9 cellular contexts compared by ENCODE assay signal in genomic region chr3:122100591-122101491, GRCh38. TPM values are rescaled to one million over a fixed set of nuclear protein-coding genes. Genes with fewer than 3 reads are reported as not detected.
DNase-seq lines count a peak whose midpoint lies in the region; ATAC-seq and TF ChIP-seq lines count a peak whose summit lies in the region.
"Had no signal": no experiment of that assay in that cellular context is flagged by ENCODE, and none has a peak within 500 bp of the region (broad histone marks: within the 10 kb centered on the region; RNA-seq: fewer than 3 reads in every experiment).

No MANE protein-coding gene starts in this region.

- no peaks in the 10 kb centered on the region for H4K20me1 ChIP-seq in PC-9 (ENCODE audit: insufficient read depth)

- H3K27ac Mint-ChIP-seq in IgD-negative memory B cell, result peak overlapping the region in 1 of 3 donors; percentile 41

- no peak overlapping the region for H2AFZ ChIP-seq in PC-9

- H3K27me3 Mint-ChIP-seq in IgD-negative memory B cell, result no peaks in the 10 kb centered on the region

- peaks cover 14 to 30% (median 21%) of the 10 kb centered on the region in 3 donors for H3K4me1 Mint-ChIP-seq in IgD-negative memory B cell

- no peak for TF ChIP-seq CTCF in epithelial cell of esophagus (IDR thresholded peaks at IDR 0.05; ENCODE audit: insufficient read depth, low read depth, low read length, missing control alignments)
- TF ChIP-seq CTCF in PC-9 (conservative IDR thresholded peaks at IDR 0.05), result no peak

- H3K36me3 ChIP-seq in PC-9 (ENCODE audit: low read depth), result no peaks in the 10 kb centered on the region

- no peaks in the 10 kb centered on the region for H3K9me3 ChIP-seq in PC-9 (ENCODE audit: insufficient read depth, low read depth)

- no peaks in the 10 kb centered on the region for H3K9me2 ChIP-seq in PC-9 (ENCODE audit: insufficient read depth)

- H3F3A ChIP-seq in PC-9 (ENCODE audit: insufficient read depth, low read depth), result no peaks in the 10 kb centered on the region

- no peaks in the 10 kb centered on the region for H3K79me2 ChIP-seq in PC-9 (ENCODE audit: low read depth)

- H3K4me3 ChIP-seq in epithelial cell of esophagus (ENCODE audit: low read length) (no peak overlapping the region), PC-9 (no peak overlapping the region)

- DNase-seq in EL, result peak; percentile 8
- DNase-seq in epithelial cell of esophagus (ENCODE audit: low read depth), result peak; percentile 58
- no peak for DNase-seq in NK-92 treated with Interleukin-12 subunit alpha and Interleukin-12 subunit beta, amount 100 ng/mL, for 24 hours (lab: John Stamatoyannopoulos, UW)
- no peak for DNase-seq in hypothalamus (lab: John Stamatoyannopoulos, UW)
- DNase-seq in PC-9, result no peak
- no peak for DNase-seq in NCI-H2107 (lab: John Stamatoyannopoulos, UW)

- no peaks in the 10 kb centered on the region for H3K9me3 Mint-ChIP-seq in IgD-negative memory B cell

- H3K4me3 Mint-ChIP-seq in IgD-negative memory B cell, result peak overlapping the region in 3 of 4 donors; percentile 56 to 88 (median 60)

- intact Hi-C loops in PC-9 (cut with micrococcal nuclease; ENCODE audit: unreplicated experiment), result loop anchor here (1.0 kb wide), 2 partner anchors 157 to 255 kb away; no protein-coding TSS in a partner anchor

- H3K4me2 ChIP-seq in PC-9, result no peak overlapping the region

- POLR2A ChIA-PET in PC-9 (lab: Charles Lee; ENCODE audit: unreplicated experiment), result no interaction called here

- H3K27me3 ChIP-seq in PC-9 (ENCODE audit: insufficient read depth, low read depth), result no peaks in the 10 kb centered on the region

- ATAC-seq in GM19467 (IDR thresholded peaks at IDR 0.05; ENCODE audit: unreplicated experiment), result peak; percentile 24

- CTCF ChIA-PET in PC-9 (lab: Charles Lee), result interaction anchor here (0.7 kb wide), 2 partner anchors 158 to 283 kb away, joined by 3 to 8 read pairs; no protein-coding TSS in a partner anchor

- H3K27ac ChIP-seq in PC-9, result no peak overlapping the region

- H3K4me1 ChIP-seq in PC-9 (replicated peaks; ENCODE audit: insufficient read depth), result no peaks in the 10 kb centered on the region

- BruUV-seq in PC-9 (replicated peaks; lab: Mats Ljungman, UMichigan), result no TSS peak

- H3K36me3 Mint-ChIP-seq in IgD-negative memory B cell, result peaks cover 5% of the 10 kb centered on the region

RNA-seq across cellular contexts. Expression of gene CD86, which starts 45.7 kb away (rescaled TPM):
- polyA plus RNA-seq in IgD-negative memory B cell, result 85.1 TPM
- not detected in 2 replicates for total RNA-seq in PC-9 (2021)
- total RNA-seq: myocyte had no signal

Comparison
In these comparisons a context has a peak if more than half of its experiments do, and no peak if none do; other contexts are left out.
1. DNase-seq: peak in EL (single experiment) and epithelial cell of esophagus (single experiment); none in NK-92 treated with Interleukin-12 subunit alpha and Interleukin-12 subunit beta, amount 100 ng/mL, for 24 hours (single experiment), hypothalamus (0 of 51), PC-9 (0 of 2) and NCI-H2107 (single experiment).